Comparison of ENCODE assay signal across 1 cellular context in the genomic region with DNA sequence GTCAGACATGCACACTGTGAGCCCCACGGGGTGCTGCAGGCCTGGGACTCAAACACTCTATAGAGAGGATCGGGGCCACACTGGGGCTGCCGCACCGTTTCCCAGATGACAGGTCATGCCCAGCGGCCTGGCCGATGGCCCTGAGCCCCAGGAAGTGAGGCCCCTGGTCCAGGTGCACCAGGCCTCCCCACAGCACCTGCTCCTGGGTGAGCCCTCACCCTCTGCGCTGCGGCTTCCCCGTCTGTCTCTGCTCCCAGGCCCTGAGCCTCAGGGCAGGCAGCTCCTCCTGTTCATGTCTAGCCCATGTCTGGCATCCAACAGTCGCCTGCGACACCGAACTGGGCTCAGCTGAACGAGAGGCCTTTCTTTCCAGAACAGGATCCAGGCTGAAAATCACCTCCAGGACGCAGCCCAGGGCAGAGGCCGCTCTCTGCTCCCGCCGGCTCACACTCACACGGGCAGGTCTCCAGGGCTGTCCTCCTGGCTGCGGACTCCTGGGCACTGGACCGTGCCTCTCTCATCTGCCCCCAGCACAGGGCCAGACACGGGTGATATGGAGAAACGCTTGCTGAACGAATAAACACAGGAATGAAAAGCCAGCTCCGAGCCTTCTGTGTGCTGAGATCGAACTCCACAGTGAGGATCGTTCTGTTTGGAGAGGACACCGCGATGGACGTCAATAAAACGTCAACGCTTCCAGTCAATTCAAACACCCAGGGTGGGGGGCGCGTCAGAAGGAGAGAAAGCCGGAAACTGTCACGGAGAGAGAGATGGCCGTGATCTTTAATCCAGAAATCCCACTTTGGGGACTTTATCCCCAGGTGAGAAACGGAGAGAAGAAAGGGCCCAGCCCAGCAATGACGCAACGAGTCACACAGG.
TF ChIP-seq lines count a peak whose summit lies in the region.

No MANE protein-coding gene starts in this region.

TF ChIP-seq in HepG2, 621 proteins besides CTCF, POLR2A, EP300 and RAD21 (continued from another document and continues in another):
- TF ChIP-seq ZNF775 (CRISPR knock-in tag; IDR thresholded peaks at IDR 0.05; ENCODE audit: borderline replicate concordance) (0 out of 2 replicates have a peak, but pooled peaks have one; percentile 59), ZBTB38 (CRISPR knock-in tag; IDR thresholded peaks at IDR 0.05) (peak; percentile 98), ZBTB7A (CRISPR knock-in tag; IDR thresholded peaks at IDR 0.05) (no peak; the same call in 1 of the 2 replicates), SP140L (CRISPR knock-in tag; IDR thresholded peaks at IDR 0.05; ENCODE audit: borderline replicate concordance) (no peak), ADNP (CRISPR knock-in tag; IDR thresholded peaks at IDR 0.05) (no peak), ZSCAN29 (CRISPR knock-in tag; conservative IDR thresholded peaks at IDR 0.05) (no peak), ZFP36 (IDR thresholded peaks at IDR 0.05; ENCODE audit: borderline replicate concordance, low read depth, low read length, partially characterized antibody) (no peak), NRL (CRISPR knock-in tag; IDR thresholded peaks at IDR 0.05; ENCODE audit: borderline replicate concordance) (0 out of 2 replicates have a peak, but pooled peaks have one; percentile 8), ZNF44 (CRISPR knock-in tag; IDR thresholded peaks at IDR 0.05) (0 out of 2 replicates have a peak, but pooled peaks have one; percentile 47), PLRG1 (conservative IDR thresholded peaks at IDR 0.05) (no peak), ZNF121 (CRISPR knock-in tag; IDR thresholded peaks at IDR 0.05) (no peak), ZNF224 (CRISPR knock-in tag; IDR thresholded peaks at IDR 0.05) (no peak), MTF1 (CRISPR knock-in tag; IDR thresholded peaks at IDR 0.05) (no peak), ZNF772 (CRISPR knock-in tag; IDR thresholded peaks at IDR 0.05) (no peak), BORCS8-MEF2B (CRISPR knock-in tag; IDR thresholded peaks at IDR 0.05) (no peak), ZNF614 (CRISPR knock-in tag; IDR thresholded peaks at IDR 0.05; ENCODE audit: borderline replicate concordance) (no peak), TSC22D2 (CRISPR knock-in tag; IDR thresholded peaks at IDR 0.05; ENCODE audit: borderline replicate concordance) (no peak), ZNF746 (CRISPR knock-in tag; IDR thresholded peaks at IDR 0.05) (no peak), ASH2L (IDR thresholded peaks at IDR 0.05; ENCODE audit: insufficient read length, low read depth, low read length) (no peak), ZNF510 (CRISPR knock-in tag; IDR thresholded peaks at IDR 0.05; ENCODE audit: low read depth) (no peak), SOX6 (IDR thresholded peaks at IDR 0.05) (no peak), SOX6 (CRISPR knock-in tag; IDR thresholded peaks at IDR 0.05) (peak; percentile 17; the same call in 1 of the 2 replicates)
- TF ChIP-seq, protein P1, sequence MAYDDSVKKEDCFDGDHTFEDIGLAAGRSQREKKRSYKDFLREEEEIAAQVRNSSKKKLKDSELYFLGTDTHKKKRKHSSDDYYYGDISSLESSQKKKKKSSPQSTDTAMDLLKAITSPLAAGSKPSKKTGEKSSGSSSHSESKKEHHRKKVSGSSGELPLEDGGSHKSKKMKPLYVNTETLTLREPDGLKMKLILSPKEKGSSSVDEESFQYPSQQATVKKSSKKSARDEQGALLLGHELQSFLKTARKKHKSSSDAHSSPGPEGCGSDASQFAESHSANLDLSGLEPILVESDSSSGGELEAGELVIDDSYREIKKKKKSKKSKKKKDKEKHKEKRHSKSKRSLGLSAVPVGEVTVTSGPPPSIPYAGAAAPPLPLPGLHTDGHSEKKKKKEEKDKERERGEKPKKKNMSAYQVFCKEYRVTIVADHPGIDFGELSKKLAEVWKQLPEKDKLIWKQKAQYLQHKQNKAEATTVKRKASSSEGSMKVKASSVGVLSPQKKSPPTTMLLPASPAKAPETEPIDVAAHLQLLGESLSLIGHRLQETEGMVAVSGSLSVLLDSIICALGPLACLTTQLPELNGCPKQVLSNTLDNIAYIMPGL (CRISPR knock-in tag; IDR thresholded peaks at IDR 0.05; ENCODE audit: borderline replicate concordance in 1 of 2, low read depth in 1 of 2): no peak
- TF ChIP-seq, protein P2, sequence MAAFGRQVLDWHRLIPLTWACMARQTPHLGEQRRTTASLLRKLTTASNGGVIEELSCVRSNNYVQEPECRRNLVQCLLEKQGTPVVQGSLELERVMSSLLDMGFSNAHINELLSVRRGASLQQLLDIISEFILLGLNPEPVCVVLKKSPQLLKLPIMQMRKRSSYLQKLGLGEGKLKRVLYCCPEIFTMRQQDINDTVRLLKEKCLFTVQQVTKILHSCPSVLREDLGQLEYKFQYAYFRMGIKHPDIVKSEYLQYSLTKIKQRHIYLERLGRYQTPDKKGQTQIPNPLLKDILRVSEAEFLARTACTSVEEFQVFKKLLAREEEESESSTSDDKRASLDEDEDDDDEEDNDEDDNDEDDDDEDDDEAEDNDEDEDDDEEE (CRISPR knock-in tag; IDR thresholded peaks at IDR 0.05): 0 out of 2 replicates have a peak, but pooled peaks have one; percentile 59
- TF ChIP-seq, protein P3, sequence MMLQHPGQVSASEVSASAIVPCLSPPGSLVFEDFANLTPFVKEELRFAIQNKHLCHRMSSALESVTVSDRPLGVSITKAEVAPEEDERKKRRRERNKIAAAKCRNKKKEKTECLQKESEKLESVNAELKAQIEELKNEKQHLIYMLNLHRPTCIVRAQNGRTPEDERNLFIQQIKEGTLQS (CRISPR knock-in tag; IDR thresholded peaks at IDR 0.05): no peak
- TF ChIP-seq, protein P4, sequence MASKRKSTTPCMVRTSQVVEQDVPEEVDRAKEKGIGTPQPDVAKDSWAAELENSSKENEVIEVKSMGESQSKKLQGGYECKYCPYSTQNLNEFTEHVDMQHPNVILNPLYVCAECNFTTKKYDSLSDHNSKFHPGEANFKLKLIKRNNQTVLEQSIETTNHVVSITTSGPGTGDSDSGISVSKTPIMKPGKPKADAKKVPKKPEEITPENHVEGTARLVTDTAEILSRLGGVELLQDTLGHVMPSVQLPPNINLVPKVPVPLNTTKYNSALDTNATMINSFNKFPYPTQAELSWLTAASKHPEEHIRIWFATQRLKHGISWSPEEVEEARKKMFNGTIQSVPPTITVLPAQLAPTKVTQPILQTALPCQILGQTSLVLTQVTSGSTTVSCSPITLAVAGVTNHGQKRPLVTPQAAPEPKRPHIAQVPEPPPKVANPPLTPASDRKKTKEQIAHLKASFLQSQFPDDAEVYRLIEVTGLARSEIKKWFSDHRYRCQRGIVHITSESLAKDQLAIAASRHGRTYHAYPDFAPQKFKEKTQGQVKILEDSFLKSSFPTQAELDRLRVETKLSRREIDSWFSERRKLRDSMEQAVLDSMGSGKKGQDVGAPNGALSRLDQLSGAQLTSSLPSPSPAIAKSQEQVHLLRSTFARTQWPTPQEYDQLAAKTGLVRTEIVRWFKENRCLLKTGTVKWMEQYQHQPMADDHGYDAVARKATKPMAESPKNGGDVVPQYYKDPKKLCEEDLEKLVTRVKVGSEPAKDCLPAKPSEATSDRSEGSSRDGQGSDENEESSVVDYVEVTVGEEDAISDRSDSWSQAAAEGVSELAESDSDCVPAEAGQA (IDR thresholded peaks at IDR 0.05; ENCODE audit: low read depth): 0 out of 2 replicates have a peak, but pooled peaks have one; percentile 43
- TF ChIP-seq, protein P4 (CRISPR knock-in tag; IDR thresholded peaks at IDR 0.05; ENCODE audit: borderline replicate concordance): no peak
- TF ChIP-seq, protein P5, sequence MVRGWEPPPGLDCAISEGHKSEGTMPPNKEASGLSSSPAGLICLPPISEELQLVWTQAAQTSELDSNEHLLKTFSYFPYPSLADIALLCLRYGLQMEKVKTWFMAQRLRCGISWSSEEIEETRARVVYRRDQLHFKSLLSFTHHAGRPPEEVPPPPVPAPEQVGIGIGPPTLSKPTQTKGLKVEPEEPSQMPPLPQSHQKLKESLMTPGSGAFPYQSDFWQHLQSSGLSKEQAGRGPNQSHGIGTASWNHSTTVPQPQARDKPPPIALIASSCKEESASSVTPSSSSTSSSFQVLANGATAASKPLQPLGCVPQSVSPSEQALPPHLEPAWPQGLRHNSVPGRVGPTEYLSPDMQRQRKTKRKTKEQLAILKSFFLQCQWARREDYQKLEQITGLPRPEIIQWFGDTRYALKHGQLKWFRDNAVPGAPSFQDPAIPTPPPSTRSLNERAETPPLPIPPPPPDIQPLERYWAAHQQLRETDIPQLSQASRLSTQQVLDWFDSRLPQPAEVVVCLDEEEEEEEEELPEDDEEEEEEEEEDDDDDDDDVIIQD (CRISPR knock-in tag; IDR thresholded peaks at IDR 0.05; ENCODE audit: low read depth): no peak
- TF ChIP-seq, protein P6, sequence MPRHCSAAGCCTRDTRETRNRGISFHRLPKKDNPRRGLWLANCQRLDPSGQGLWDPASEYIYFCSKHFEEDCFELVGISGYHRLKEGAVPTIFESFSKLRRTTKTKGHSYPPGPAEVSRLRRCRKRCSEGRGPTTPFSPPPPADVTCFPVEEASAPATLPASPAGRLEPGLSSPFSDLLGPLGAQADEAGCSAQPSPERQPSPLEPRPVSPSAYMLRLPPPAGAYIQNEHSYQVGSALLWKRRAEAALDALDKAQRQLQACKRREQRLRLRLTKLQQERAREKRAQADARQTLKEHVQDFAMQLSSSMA (CRISPR knock-in tag; IDR thresholded peaks at IDR 0.05): peak; percentile 62; the same call in 1 of the 2 replicates
- TF ChIP-seq, protein P7, sequence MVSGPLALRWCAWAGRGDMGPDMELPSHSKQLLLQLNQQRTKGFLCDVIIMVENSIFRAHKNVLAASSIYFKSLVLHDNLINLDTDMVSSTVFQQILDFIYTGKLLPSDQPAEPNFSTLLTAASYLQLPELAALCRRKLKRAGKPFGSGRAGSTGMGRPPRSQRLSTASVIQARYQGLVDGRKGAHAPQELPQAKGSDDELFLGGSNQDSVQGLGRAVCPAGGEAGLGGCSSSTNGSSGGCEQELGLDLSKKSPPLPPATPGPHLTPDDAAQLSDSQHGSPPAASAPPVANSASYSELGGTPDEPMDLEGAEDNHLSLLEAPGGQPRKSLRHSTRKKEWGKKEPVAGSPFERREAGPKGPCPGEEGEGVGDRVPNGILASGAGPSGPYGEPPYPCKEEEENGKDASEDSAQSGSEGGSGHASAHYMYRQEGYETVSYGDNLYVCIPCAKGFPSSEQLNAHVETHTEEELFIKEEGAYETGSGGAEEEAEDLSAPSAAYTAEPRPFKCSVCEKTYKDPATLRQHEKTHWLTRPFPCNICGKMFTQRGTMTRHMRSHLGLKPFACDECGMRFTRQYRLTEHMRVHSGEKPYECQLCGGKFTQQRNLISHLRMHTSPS (CRISPR knock-in tag; IDR thresholded peaks at IDR 0.05; ENCODE audit: low read depth): 0 out of 2 replicates have a peak, but pooled peaks have one; percentile 31
- TF ChIP-seq, protein P8, sequence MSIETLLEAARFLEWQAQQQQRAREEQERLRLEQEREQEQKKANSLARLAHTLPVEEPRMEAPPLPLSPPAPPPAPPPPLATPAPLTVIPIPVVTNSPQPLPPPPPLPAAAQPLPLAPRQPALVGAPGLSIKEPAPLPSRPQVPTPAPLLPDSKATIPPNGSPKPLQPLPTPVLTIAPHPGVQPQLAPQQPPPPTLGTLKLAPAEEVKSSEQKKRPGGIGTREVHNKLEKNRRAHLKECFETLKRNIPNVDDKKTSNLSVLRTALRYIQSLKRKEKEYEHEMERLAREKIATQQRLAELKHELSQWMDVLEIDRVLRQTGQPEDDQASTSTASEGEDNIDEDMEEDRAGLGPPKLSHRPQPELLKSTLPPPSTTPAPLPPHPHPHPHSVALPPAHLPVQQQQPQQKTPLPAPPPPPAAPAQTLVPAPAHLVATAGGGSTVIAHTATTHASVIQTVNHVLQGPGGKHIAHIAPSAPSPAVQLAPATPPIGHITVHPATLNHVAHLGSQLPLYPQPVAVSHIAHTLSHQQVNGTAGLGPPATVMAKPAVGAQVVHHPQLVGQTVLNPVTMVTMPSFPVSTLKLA (IDR thresholded peaks at IDR 0.05): no peak
- TF ChIP-seq, protein P9, sequence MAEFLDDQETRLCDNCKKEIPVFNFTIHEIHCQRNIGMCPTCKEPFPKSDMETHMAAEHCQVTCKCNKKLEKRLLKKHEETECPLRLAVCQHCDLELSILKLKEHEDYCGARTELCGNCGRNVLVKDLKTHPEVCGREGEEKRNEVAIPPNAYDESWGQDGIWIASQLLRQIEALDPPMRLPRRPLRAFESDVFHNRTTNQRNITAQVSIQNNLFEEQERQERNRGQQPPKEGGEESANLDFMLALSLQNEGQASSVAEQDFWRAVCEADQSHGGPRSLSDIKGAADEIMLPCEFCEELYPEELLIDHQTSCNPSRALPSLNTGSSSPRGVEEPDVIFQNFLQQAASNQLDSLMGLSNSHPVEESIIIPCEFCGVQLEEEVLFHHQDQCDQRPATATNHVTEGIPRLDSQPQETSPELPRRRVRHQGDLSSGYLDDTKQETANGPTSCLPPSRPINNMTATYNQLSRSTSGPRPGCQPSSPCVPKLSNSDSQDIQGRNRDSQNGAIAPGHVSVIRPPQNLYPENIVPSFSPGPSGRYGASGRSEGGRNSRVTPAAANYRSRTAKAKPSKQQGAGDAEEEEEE (CRISPR knock-in tag; IDR thresholded peaks at IDR 0.05; ENCODE audit: borderline replicate concordance): no peak
- TF ChIP-seq, protein P10, sequence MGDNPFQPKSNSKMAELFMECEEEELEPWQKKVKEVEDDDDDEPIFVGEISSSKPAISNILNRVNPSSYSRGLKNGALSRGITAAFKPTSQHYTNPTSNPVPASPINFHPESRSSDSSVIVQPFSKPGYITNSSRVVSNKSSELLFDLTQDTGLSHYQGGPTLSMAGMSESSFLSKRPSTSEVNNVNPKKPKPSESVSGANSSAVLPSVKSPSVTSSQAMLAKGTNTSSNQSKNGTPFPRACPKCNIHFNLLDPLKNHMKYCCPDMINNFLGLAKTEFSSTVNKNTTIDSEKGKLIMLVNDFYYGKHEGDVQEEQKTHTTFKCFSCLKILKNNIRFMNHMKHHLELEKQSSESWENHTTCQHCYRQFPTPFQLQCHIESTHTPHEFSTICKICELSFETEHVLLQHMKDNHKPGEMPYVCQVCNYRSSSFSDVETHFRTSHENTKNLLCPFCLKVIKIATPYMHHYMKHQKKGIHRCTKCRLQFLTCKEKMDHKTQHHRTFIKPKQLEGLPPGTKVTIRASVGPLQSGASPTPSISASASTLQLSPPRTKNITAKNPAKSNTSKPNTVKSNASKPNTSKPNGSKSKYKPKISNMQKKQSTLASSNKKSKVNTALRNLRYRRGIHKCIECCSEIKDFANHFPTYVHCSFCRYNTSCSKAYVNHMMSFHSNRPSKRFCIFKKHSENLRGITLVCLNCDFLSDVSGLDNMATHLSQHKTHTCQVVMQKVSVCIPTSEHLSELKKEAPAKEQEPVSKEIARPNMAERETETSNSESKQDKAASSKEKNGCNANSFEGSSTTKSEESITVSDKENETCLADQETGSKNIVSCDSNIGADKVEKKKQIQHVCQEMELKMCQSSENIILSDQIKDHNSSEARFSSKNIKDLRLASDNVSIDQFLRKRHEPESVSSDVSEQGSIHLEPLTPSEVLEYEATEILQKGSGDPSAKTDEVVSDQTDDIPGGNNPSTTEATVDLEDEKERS (CRISPR knock-in tag; IDR thresholded peaks at IDR 0.05): no peak
